In the genomic region with DNA sequence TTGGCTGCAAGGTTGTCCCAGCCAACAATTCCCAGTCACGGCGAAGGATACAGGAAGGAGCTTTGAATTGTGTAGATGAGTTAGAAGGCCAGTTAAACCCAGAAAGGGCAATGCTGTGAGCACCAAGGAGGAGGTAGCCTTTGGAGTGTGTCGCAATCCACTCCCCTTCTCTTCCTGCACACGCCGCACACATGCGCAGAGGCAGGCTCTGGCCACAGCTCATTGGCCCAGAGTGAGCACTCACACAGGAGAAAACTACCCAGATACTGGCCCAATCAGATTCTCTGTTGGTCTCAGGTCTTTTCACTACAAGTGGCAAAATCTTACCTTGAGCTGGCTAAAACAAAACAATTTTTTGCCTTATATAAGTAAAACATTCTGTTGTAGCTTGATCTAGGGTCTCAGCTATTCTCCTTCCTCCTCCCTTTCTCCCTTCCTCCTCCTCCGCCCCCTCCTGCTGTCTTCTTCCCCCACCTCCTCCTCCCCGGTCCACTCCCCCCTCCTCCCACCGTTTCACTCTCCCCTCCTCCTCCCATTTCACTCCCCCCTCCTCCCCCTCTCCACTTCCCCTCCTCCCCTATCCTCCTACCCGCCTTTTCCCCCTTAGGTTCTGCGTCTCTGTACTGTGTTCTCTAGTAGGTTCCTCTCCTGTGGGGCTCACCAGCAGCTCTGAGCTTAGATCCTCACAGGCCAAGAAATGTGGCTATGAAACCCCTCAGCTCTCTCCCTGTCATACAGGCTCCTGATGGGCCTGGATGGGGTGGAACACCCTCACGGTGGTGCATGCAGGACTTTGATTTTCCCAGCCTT, we compare ENCODE assay signal across 8 cellular contexts.
DNase-seq lines count a peak whose midpoint lies in the region; ATAC-seq and TF ChIP-seq lines count a peak whose summit lies in the region.

No MANE protein-coding gene starts in this region.

- no peaks in the 10 kb centered on the region for H3K27me3 ChIP-seq in MG63

- peak overlapping the region; percentile 26 for H3K4me3 Mint-ChIP-seq in activated naive CD8-positive, alpha-beta T cell treated with anti-CD3 and anti-CD28 coated beads, Interleukin-2, amount 50 U/mL, for 24 hours
- no peak overlapping the region for H3K4me3 Mint-ChIP-seq in chondrocyte (ENCODE audit: unreplicated experiment)

- H3K9me3 ChIP-seq in KOPT-K1 (ENCODE audit: insufficient read depth, low read length, poor library complexity, severe bottlenecking) (no peaks in the 10 kb centered on the region), MG63 (no peaks in the 10 kb centered on the region)

- TF ChIP-seq CTCF in chondrocyte (IDR thresholded peaks at IDR 0.05), result no peak

- ATAC-seq in activated naive CD8-positive, alpha-beta T cell treated with anti-CD3 and anti-CD28 coated beads, Interleukin-2, amount 50 U/mL, for 24 hours, result peak; percentile 69
- no peak for ATAC-seq in HG02642 (IDR thresholded peaks at IDR 0.05; ENCODE audit: poor library complexity, unreplicated experiment)

- H3K4me3 ChIP-seq in MG63, result no peak overlapping the region

- DNase-seq in GM19238 (ENCODE audit: insufficient read length, low spot score) (peak; percentile 41), cerebellar cortex (ENCODE audit: low spot score) (no peak), chondrocyte (ENCODE audit: low spot score) (no peak), MG63 (no peak)
- DNase-seq in activated naive CD8-positive, alpha-beta T cell treated with anti-CD3 and anti-CD28 coated beads, Interleukin-2, amount 50 U/mL, for 24 hours, result peak; percentile 39
- DNase-seq in stimulated activated CD4-positive, alpha-beta T cell treated with anti-CD3 and anti-CD28 coated beads, Interleukin-15, amount 100 ng/mL, for 24 hours, result peak; percentile 59

- no peaks in the 10 kb centered on the region for H3K36me3 ChIP-seq in KOPT-K1 (ENCODE audit: insufficient read depth, low read length)
- no peaks in the 10 kb centered on the region for H3K36me3 ChIP-seq in MG63

- no peaks in the 10 kb centered on the region for H3K9me3 Mint-ChIP-seq in activated naive CD8-positive, alpha-beta T cell treated with anti-CD3 and anti-CD28 coated beads, Interleukin-2, amount 50 U/mL, for 24 hours
- no peaks in the 10 kb centered on the region for H3K9me3 Mint-ChIP-seq in chondrocyte (ENCODE audit: low read depth)

- H3K27ac ChIP-seq in KOPT-K1 (ENCODE audit: low read depth, low read length, poor library complexity, severe bottlenecking), result peak overlapping the region; percentile 12

- peaks cover 24% of the 10 kb centered on the region for H3K4me1 Mint-ChIP-seq in activated naive CD8-positive, alpha-beta T cell treated with anti-CD3 and anti-CD28 coated beads, Interleukin-2, amount 50 U/mL, for 24 hours
- peaks cover 8% of the 10 kb centered on the region for H3K4me1 Mint-ChIP-seq in chondrocyte (ENCODE audit: low read depth)

- no peaks in the 10 kb centered on the region for H3K36me3 Mint-ChIP-seq in activated naive CD8-positive, alpha-beta T cell treated with anti-CD3 and anti-CD28 coated beads, Interleukin-2, amount 50 U/mL, for 24 hours (ENCODE audit: low read depth)
- H3K36me3 Mint-ChIP-seq in chondrocyte (ENCODE audit: low read depth), result peaks cover 2% of the 10 kb centered on the region

- peak overlapping the region; percentile 67 for H3K27ac Mint-ChIP-seq in activated naive CD8-positive, alpha-beta T cell treated with anti-CD3 and anti-CD28 coated beads, Interleukin-2, amount 50 U/mL, for 24 hours
- no peak overlapping the region for H3K27ac Mint-ChIP-seq in chondrocyte (ENCODE audit: unreplicated experiment)

- no peaks in the 10 kb centered on the region for H3K27me3 Mint-ChIP-seq in activated naive CD8-positive, alpha-beta T cell treated with anti-CD3 and anti-CD28 coated beads, Interleukin-2, amount 50 U/mL, for 24 hours
- no peaks in the 10 kb centered on the region for H3K27me3 Mint-ChIP-seq in chondrocyte (ENCODE audit: low read depth)

Comparison
In these comparisons a context has a peak if more than half of its experiments do, and no peak if none do; other contexts are left out.
1. DNase-seq: peak in GM19238 (single experiment), activated naive CD8-positive, alpha-beta T cell treated with anti-CD3 and anti-CD28 coated beads, Interleukin-2, amount 50 U/mL, for 24 hours (single experiment) and stimulated activated CD4-positive, alpha-beta T cell treated with anti-CD3 and anti-CD28 coated beads, Interleukin-15, amount 100 ng/mL, for 24 hours (single experiment); none in cerebellar cortex (single experiment), chondrocyte (single experiment) and MG63 (single experiment).